In genomic region chr19:19527674-19528625, GRCh38 we compare ENCODE assay signal across 17 cellular contexts. TPM values are rescaled to one million over a fixed set of nuclear protein-coding genes. Genes with fewer than 3 reads are reported as not detected.
DNase-seq lines count a peak whose midpoint lies in the region; ATAC-seq and TF ChIP-seq lines count a peak whose summit lies in the region.
"Had no signal": no experiment of that assay in that cellular context is flagged by ENCODE, and none has a peak within 500 bp of the region (broad histone marks: within the 10 kb centered on the region; RNA-seq: fewer than 3 reads in every experiment).

No MANE protein-coding gene starts in this region.

- 96% methylated on average over 12 of the region's 27 CpGs for whole genome bisulfite sequencing in SK-N-SH (ENCODE audit: low lambda C conversion rate)

- peak overlapping the region in 7 of 11 experiments; percentile 76 to 88 (median 82); a peak in 12 of 22 replicates for H3K4me2 ChIP-seq in BLaER1 treated with 17β-estradiol and CSF1 and Interleukin-3, amounts not matched to agents 10 nM and 100 nM
- H3K4me2 ChIP-seq in GM23338 (no peak overlapping the region), SK-N-SH (no peak overlapping the region)

- peak overlapping the region in 6 of 11 experiments; percentile 48 to 69 (median 66); a peak in 8 of 22 replicates for H3K9ac ChIP-seq in BLaER1 treated with 17β-estradiol and CSF1 and Interleukin-3, amounts not matched to agents 10 nM and 100 nM
- H3K9ac ChIP-seq in SK-N-SH, result no peak overlapping the region

- H3K27ac ChIP-seq in BLaER1 treated with 17β-estradiol and CSF1 and Interleukin-3, amounts not matched to agents 10 nM and 100 nM, result peak overlapping the region in 8 of 11 experiments; percentile 47 to 67 (median 61); a peak in 9 of 22 replicates
- 0 out of 2 replicates have a peak overlapping the region, but pooled peaks have one; percentile 50 for H3K27ac ChIP-seq in GM23338 (ENCODE audit: low read depth)
- H3K27ac ChIP-seq in SK-N-SH (ENCODE audit: low read depth in 2 of 2, low read length in 1 of 2), result no peak overlapping the region

- H3K27me3 Mint-ChIP-seq in GM23338 (ENCODE audit: insufficient read depth, low read depth, poor library complexity) (peaks cover 8% of the 10 kb centered on the region), chondrocyte (ENCODE audit: low read depth) (no peaks in the 10 kb centered on the region)
- H3K27me3 Mint-ChIP-seq in activated CD4-positive, alpha-beta memory T cell treated with anti-CD3 and anti-CD28 coated beads, Interleukin-2, amount 10 ng/mL, durations not matched to agents 7 days and 5 days, result no peaks in the 10 kb centered on the region

- no peaks in the 10 kb centered on the region for H3K9me3 ChIP-seq in BLaER1 treated with 17β-estradiol and CSF1 and Interleukin-3, amounts not matched to agents 10 nM and 100 nM (replicated peaks in 1 of 11)
- no peaks in the 10 kb centered on the region for H3K9me3 ChIP-seq in SK-N-SH
- H3K9me3 ChIP-seq: MG63 had no signal

- CTCF ChIA-PET in SK-N-SH (lab: Yijun Ruan, JAX), result interaction anchor here (0.6 to 15.3 kb wide), 6 partner anchors 11 to 124 kb away, joined by 3 to 258 read pairs (median 4); partner anchors contain the start of genes GMIP and NDUFA13
- CTCF ChIA-PET in activated CD4-positive, alpha-beta memory T cell treated with anti-CD3 and anti-CD28 coated beads, Interleukin-2, amount 10 ng/mL, durations not matched to agents 7 days and 5 days (lab: Charles Lee), result no interaction called here

- POLR2A ChIA-PET in SK-N-SH (lab: Yijun Ruan, JAX), result interaction anchor here (2.5 kb wide), 1 partner anchor 12 kb away, joined by 15 read pairs; the partner anchor contains the start of genes NDUFA13 and TSSK6
- POLR2A ChIA-PET in activated CD4-positive, alpha-beta memory T cell treated with anti-CD3 and anti-CD28 coated beads, Interleukin-2, amount 10 ng/mL, durations not matched to agents 7 days and 5 days (lab: Charles Lee), result interaction anchor here (0.6 to 1.6 kb wide), 2 partner anchors 9 to 12 kb away, joined by 3 to 5 read pairs; partner anchors contain the start of gene NDUFA13

- H3K4me1 Mint-ChIP-seq in GM23338, result peaks cover 36% of the 10 kb centered on the region
- peaks cover 25% of the 10 kb centered on the region for H3K4me1 Mint-ChIP-seq in chondrocyte (ENCODE audit: low read depth)
- H3K4me1 Mint-ChIP-seq in activated CD4-positive, alpha-beta memory T cell treated with anti-CD3 and anti-CD28 coated beads, Interleukin-2, amount 10 ng/mL, durations not matched to agents 7 days and 5 days, result peaks cover 9% of the 10 kb centered on the region

- H2AFZ ChIP-seq in GM23338 (no peak overlapping the region), SK-N-SH (ENCODE audit: low read depth) (no peak overlapping the region)

- H3K9me3 Mint-ChIP-seq in GM23338, result no peaks in the 10 kb centered on the region
- no peaks in the 10 kb centered on the region for H3K9me3 Mint-ChIP-seq in chondrocyte (ENCODE audit: low read depth)
- H3K9me3 Mint-ChIP-seq in activated CD4-positive, alpha-beta memory T cell treated with anti-CD3 and anti-CD28 coated beads, Interleukin-2, amount 10 ng/mL, durations not matched to agents 7 days and 5 days, result no peaks in the 10 kb centered on the region
- H3K9me3 Mint-ChIP-seq: CD8-positive, alpha-beta T cell had no signal

- TF ChIP-seq CTCF in GM23338 (conservative IDR thresholded peaks at IDR 0.05; ENCODE audit: low read depth in 2 of 2) (no peak), chondrocyte (IDR thresholded peaks at IDR 0.05) (no peak), SK-N-SH (IDR thresholded peaks at IDR 0.05) (no peak)

- no peaks in the 10 kb centered on the region for H3K27me3 ChIP-seq in BLaER1 treated with 17β-estradiol and CSF1 and Interleukin-3, amounts not matched to agents 10 nM and 100 nM
- H3K27me3 ChIP-seq in GM23338 (ENCODE audit: insufficient read depth) (no peaks in the 10 kb centered on the region), SK-N-SH (ENCODE audit: insufficient read depth) (no peaks in the 10 kb centered on the region)
- H3K27me3 ChIP-seq: MG63 had no signal

- H3K4me3 ChIP-seq in BLaER1 treated with 17β-estradiol and CSF1 and Interleukin-3, amounts not matched to agents 10 nM and 100 nM, result no peak overlapping the region
- no peak overlapping the region for H3K4me3 ChIP-seq in GM23338
- no peak overlapping the region for H3K4me3 ChIP-seq in SK-N-SH (ENCODE audit: low read depth in 2 of 2, low read length in 1 of 2)
- H3K4me3 ChIP-seq: MG63 had no signal

- H3K27ac Mint-ChIP-seq in GM23338 (peak overlapping the region; percentile 48; the same call in 1 of the 2 replicates), chondrocyte (ENCODE audit: unreplicated experiment) (peak overlapping the region; percentile 32)
- H3K27ac Mint-ChIP-seq in activated CD4-positive, alpha-beta memory T cell treated with anti-CD3 and anti-CD28 coated beads, Interleukin-2, amount 10 ng/mL, durations not matched to agents 7 days and 5 days, result no peak overlapping the region
- H3K27ac Mint-ChIP-seq: CD8-positive, alpha-beta T cell had no signal

- H4K20me1 ChIP-seq in BLaER1 treated with 17β-estradiol and CSF1 and Interleukin-3, amounts not matched to agents 10 nM and 100 nM, result peaks cover 32 to 81% (median 49%) of the 10 kb centered on the region in 11 experiments
- H4K20me1 ChIP-seq in GM23338 (replicated peaks; ENCODE audit: insufficient read depth), result peaks cover 24% of the 10 kb centered on the region
- peaks cover 44% of the 10 kb centered on the region for H4K20me1 ChIP-seq in SK-N-SH (ENCODE audit: insufficient read depth)

- TF ChIP-seq RAD21 in SK-N-SH (IDR thresholded peaks at IDR 0.05; ENCODE audit: low read length), result no peak

- H3K9me2 ChIP-seq in GM23338 (ENCODE audit: insufficient read depth) (no peaks in the 10 kb centered on the region), SK-N-SH (no peaks in the 10 kb centered on the region)

- H3K36me3 Mint-ChIP-seq in GM23338 (ENCODE audit: low read depth) (peaks cover 37% of the 10 kb centered on the region), chondrocyte (ENCODE audit: low read depth) (peaks cover 2% of the 10 kb centered on the region)
- H3K36me3 Mint-ChIP-seq in activated CD4-positive, alpha-beta memory T cell treated with anti-CD3 and anti-CD28 coated beads, Interleukin-2, amount 10 ng/mL, durations not matched to agents 7 days and 5 days (ENCODE audit: low read depth), result peaks cover 26% of the 10 kb centered on the region

- no peak for TF ChIP-seq EP300 in SK-N-SH (IDR thresholded peaks at IDR 0.05; ENCODE audit: borderline replicate concordance in 1 of 2, low read depth in 1 of 2, low read length in 1 of 2)

- peaks cover 19 to 65% (median 47%) of the 10 kb centered on the region in 11 experiments; a peak in 21 of 22 replicates for H3K36me3 ChIP-seq in BLaER1 treated with 17β-estradiol and CSF1 and Interleukin-3, amounts not matched to agents 10 nM and 100 nM
- H3K36me3 ChIP-seq in GM23338 (ENCODE audit: insufficient read depth) (peaks cover 5% of the 10 kb centered on the region; the same call in 1 of the 2 replicates), SK-N-SH (replicated peaks in 1 of 2; ENCODE audit: control insufficient read depth in 1 of 2, insufficient read depth in 2 of 2, low read length in 1 of 2) (peaks cover 7 to 17% of the 10 kb centered on the region in 2 experiments)

- DNase-seq in GM23338 (ENCODE audit: low spot score) (peak; percentile 1), chondrocyte (ENCODE audit: low spot score) (no peak), SK-N-SH (no peak)
- DNase-seq in activated CD4-positive, alpha-beta memory T cell treated with anti-CD3 and anti-CD28 coated beads, Interleukin-2, amount 10 ng/mL, durations not matched to agents 7 days and 5 days, result no peak
- DNase-seq: Calu3; CD8-positive, alpha-beta T cell; DMS153; MG63; NCI-H1417 treated with DMSO at 0.1 percent for 48 hours; NCI-H187; NCI-H446; NCI-H526; OCI-M1; Right ventricle myocardium superior; SW 1271 had no signal

- peaks cover 63 to 81% (median 73%) of the 10 kb centered on the region in 10 experiments for H3K4me1 ChIP-seq in BLaER1 treated with 17β-estradiol and CSF1 and Interleukin-3, amounts not matched to agents 10 nM and 100 nM
- H3K4me1 ChIP-seq in GM23338 (ENCODE audit: insufficient read depth), result peaks cover 6% of the 10 kb centered on the region; the same call in 1 of the 2 replicates
- H3K4me1 ChIP-seq in SK-N-SH (ENCODE audit: control insufficient read depth in 1 of 2, insufficient read depth in 2 of 2, low read depth in 1 of 2, low read length in 1 of 2), result peaks cover 0 to 14% of the 10 kb centered on the region in 2 experiments; a peak in 1 of 4 replicates

- H3K4me3 Mint-ChIP-seq in GM23338 (no peak overlapping the region), chondrocyte (ENCODE audit: unreplicated experiment) (no peak overlapping the region)
- no peak overlapping the region for H3K4me3 Mint-ChIP-seq in activated CD4-positive, alpha-beta memory T cell treated with anti-CD3 and anti-CD28 coated beads, Interleukin-2, amount 10 ng/mL, durations not matched to agents 7 days and 5 days
- H3K4me3 Mint-ChIP-seq: CD8-positive, alpha-beta T cell had no signal

- H3K79me2 ChIP-seq in GM23338 (replicated peaks; ENCODE audit: insufficient read depth) (peaks cover 25% of the 10 kb centered on the region), SK-N-SH (ENCODE audit: insufficient read depth) (peaks cover 28% of the 10 kb centered on the region)

- no peak for ATAC-seq in GM23338
- ATAC-seq: CD8-positive, alpha-beta T cell had no signal

- H3F3A ChIP-seq in GM23338 (replicated peaks; ENCODE audit: low read depth), result peaks cover 27% of the 10 kb centered on the region
- H3F3A ChIP-seq in SK-N-SH (replicated peaks; ENCODE audit: insufficient read depth), result peaks cover 3% of the 10 kb centered on the region

RNA-seq across cellular contexts. Expression of gene YJEFN3, which starts 0.8 kb away (rescaled TPM):
- 0.85 and 3.5 TPM in 2 replicates for total RNA-seq in GM23338 (2014; rRNA removed; shearing (Covaris generic))
- polyA plus RNA-seq in GM23338 (2016; fragmentation: Nextera tagmentation; extraction: Ambion mirVana) (3.7 and 6.5 TPM in 2 replicates), SK-N-SH (2012; rRNA removed) (7.2 and 7.5 TPM in 2 replicates)
- total RNA-seq in chondrocyte, result 3.6 to 5.3 TPM (median 4.0 TPM) in 3 replicates
- polyA plus RNA-seq in SK-N-SH (2012; cell fraction: cytosol; rRNA removed), result 0.84 and 0.97 TPM in 2 replicates
- 66.2 and 111 TPM in 2 replicates for polyA plus RNA-seq in SK-N-SH (2012; cell fraction: nucleus; rRNA removed)
- 1 to 10 TPM; 8.2 to 8.7 TPM for total RNA-seq in activated CD4-positive, alpha-beta memory T cell treated with anti-CD3 and anti-CD28 coated beads, Interleukin-2, amount 10 ng/mL, durations not matched to agents 7 days and 5 days

RNA-seq across cellular contexts. Expression of gene CILP2, which starts 10.1 kb away (rescaled TPM):
- total RNA-seq in GM23338 (2014; rRNA removed; shearing (Covaris generic)), result 17.0 and 21.6 TPM in 2 replicates
- 4.0 and 5.0 TPM in 2 replicates for polyA plus RNA-seq in GM23338 (2016; fragmentation: Nextera tagmentation; extraction: Ambion mirVana)
- total RNA-seq in chondrocyte, result 5.8 to 12.7 TPM (median 11.7 TPM) in 3 replicates
- polyA plus RNA-seq in SK-N-SH (2012; rRNA removed), result 0.96 and 1.9 TPM in 2 replicates
- 0.54 and 0.87 TPM in 2 replicates for polyA plus RNA-seq in SK-N-SH (2012; cell fraction: cytosol; rRNA removed)
- 3.1 and 3.9 TPM in 2 replicates for polyA plus RNA-seq in SK-N-SH (2012; cell fraction: nucleus; rRNA removed)
- under 1 TPM in 1 of 2 experiments, not detected in 1; 0.08 TPM for total RNA-seq in activated CD4-positive, alpha-beta memory T cell treated with anti-CD3 and anti-CD28 coated beads, Interleukin-2, amount 10 ng/mL, durations not matched to agents 7 days and 5 days
- total RNA-seq: SK-MEL-5 had no signal

RNA-seq across cellular contexts. Expression of gene NDUFA13, which starts 11.9 kb away (rescaled TPM):
- total RNA-seq in GM23338 (2014; rRNA removed; shearing (Covaris generic)), result 37.6 and 143 TPM in 2 replicates
- polyA plus RNA-seq in GM23338 (2016; fragmentation: Nextera tagmentation; extraction: Ambion mirVana) (598 and 619 TPM in 2 replicates), SK-N-SH (2012; rRNA removed) (1,643 and 1,828 TPM in 2 replicates)
- total RNA-seq in chondrocyte, result 313 to 316 TPM (median 313 TPM) in 3 replicates
- polyA plus RNA-seq in SK-N-SH (2012; cell fraction: cytosol; rRNA removed), result 1,527 and 1,826 TPM in 2 replicates
- 640 and 822 TPM in 2 replicates for polyA plus RNA-seq in SK-N-SH (2012; cell fraction: nucleus; rRNA removed)
- total RNA-seq in activated CD4-positive, alpha-beta memory T cell treated with anti-CD3 and anti-CD28 coated beads, Interleukin-2, amount 10 ng/mL, durations not matched to agents 7 days and 5 days, result 100 to 1,000 TPM; 371 to 388 TPM

RNA-seq across cellular contexts. Expression of gene TSSK6, which starts 12.6 kb away (rescaled TPM):
- 4.5 and 4.9 TPM in 2 replicates for total RNA-seq in GM23338 (2014; rRNA removed; shearing (Covaris generic))
- 0.28 and 0.63 TPM in 2 replicates for polyA plus RNA-seq in GM23338 (2016; fragmentation: Nextera tagmentation; extraction: Ambion mirVana)
- total RNA-seq in chondrocyte, result 1.3 to 1.8 TPM (median 1.4 TPM) in 3 replicates
- 2.3 and 3.1 TPM in 2 replicates for polyA plus RNA-seq in SK-N-SH (2012; rRNA removed)
- 0.98 and 1.6 TPM in 2 replicates for polyA plus RNA-seq in SK-N-SH (2012; cell fraction: cytosol; rRNA removed)
- polyA plus RNA-seq in SK-N-SH (2012; cell fraction: nucleus; rRNA removed), result 3.3 and 4.1 TPM in 2 replicates
- total RNA-seq in activated CD4-positive, alpha-beta memory T cell treated with anti-CD3 and anti-CD28 coated beads, Interleukin-2, amount 10 ng/mL, durations not matched to agents 7 days and 5 days, result 1 to 10 TPM; 5.3 to 5.7 TPM

Comparison
In these comparisons a context has a peak if more than half of its experiments do, and no peak if none do; other contexts are left out.
1. H3K27ac ChIP-seq: peak in BLaER1 treated with 17β-estradiol and CSF1 and Interleukin-3, amounts not matched to agents 10 nM and 100 nM (8 of 11) and GM23338 (single experiment); none in SK-N-SH (0 of 2).
2. H3K4me2 ChIP-seq: peak in BLaER1 treated with 17β-estradiol and CSF1 and Interleukin-3, amounts not matched to agents 10 nM and 100 nM (7 of 11); none in GM23338 (single experiment) and SK-N-SH (single experiment).